11 cellular contexts compared by ENCODE assay signal in the genomic region with DNA sequence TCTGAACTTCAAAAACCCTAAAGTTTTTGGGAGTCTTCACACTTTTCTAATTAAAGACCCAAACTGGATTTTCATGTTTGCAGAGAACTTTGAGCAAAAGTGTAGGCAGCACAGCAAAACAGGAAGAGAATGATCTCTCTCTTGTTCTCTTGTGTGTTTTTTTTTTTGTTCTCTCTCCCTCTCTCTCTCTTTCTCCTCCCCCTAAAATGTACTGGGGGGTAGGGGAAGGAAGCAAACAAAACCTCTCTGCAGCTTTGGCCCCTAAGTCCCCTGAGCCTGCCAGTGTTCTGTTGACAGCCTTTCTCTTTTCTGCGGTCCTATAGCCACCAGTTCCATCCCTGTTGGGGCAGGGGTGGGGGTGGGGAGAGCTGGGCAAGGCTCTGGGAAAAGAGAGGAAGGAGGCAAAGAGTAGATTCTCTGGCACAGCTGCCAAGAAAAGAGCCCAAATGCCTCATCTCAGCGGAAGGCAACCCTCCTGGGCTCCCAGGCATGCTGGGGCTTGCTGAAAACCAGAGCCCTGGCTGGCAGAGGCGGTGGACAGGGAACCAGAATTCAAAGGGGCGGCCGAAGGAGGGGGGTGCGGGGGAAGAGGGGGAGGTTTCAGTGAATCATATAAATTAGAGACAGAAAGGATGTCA.
DNase-seq lines count a peak whose midpoint lies in the region; ATAC-seq, FAIRE-seq and TF ChIP-seq lines count a peak whose summit lies in the region.
"Had no signal": no experiment of that assay in that cellular context is flagged by ENCODE, and none has a peak within 500 bp of the region (broad histone marks: within the 10 kb centered on the region; RNA-seq: fewer than 3 reads in every experiment).

No MANE protein-coding gene starts in this region.

- no peak overlapping the region for H3K27ac Mint-ChIP-seq in stimulated activated effector memory CD8-positive, alpha-beta T cell treated with anti-CD3 and anti-CD28 coated beads, Interleukin-12 subunit alpha, Interleukin-12 subunit beta, amount 100 ng/mL, for 72 hours
- H3K27ac Mint-ChIP-seq: activated CD8-positive, alpha-beta T cell treated with anti-CD3 and anti-CD28 coated beads, Interleukin-2, amount 10 ng/mL, durations not matched to agents 7 days and 5 days; activated naive CD4-positive, alpha-beta T cell treated with anti-CD3 and anti-CD28 coated beads, Interleukin-2, amount 50 U/mL, for 24 hours had no signal

- H3K9me3 ChIP-seq in keratinocyte (ENCODE audit: control insufficient read depth, low read depth, low read length) (peaks cover 8% of the 10 kb centered on the region), spleen (peaks cover 5 to 35% (median 26%) of the 10 kb centered on the region in 8 donors), gastroesophageal sphincter (peaks cover 0 to 30% (median 0%) of the 10 kb centered on the region in 3 donors)

- dilution Hi-C loops in keratinocyte (cut with MboI; ENCODE audit: extremely low pct_ligation_motif_present, low sequenced_read_pairs): no loop called here

- peaks cover 4% of the 10 kb centered on the region for H3K9me1 ChIP-seq in keratinocyte (ENCODE audit: control insufficient read depth, extremely low read depth, insufficient read depth, low read length)

- H3K4me3 ChIP-seq in ACC112 (ENCODE audit: low read depth, low read length) (no peak overlapping the region), keratinocyte (ENCODE audit: control insufficient read depth in 2 of 3, extremely low read depth in 1 of 3, insufficient read depth in 2 of 3, low read depth in 1 of 3, low read length in 3 of 3) (no peak overlapping the region), spleen (no peak overlapping the region), gastroesophageal sphincter (no peak overlapping the region)

- peak; percentile 75 for FAIRE-seq in keratinocyte (lab: Jason Lieb, UNC)

- DNase-seq in NCI-H1105 treated with DMSO at 0.1 percent for 48 hours (lab: John Stamatoyannopoulos, UW): peak; percentile 59
- peak in 29 of 56 donors; percentile 8 to 59 (median 38) for DNase-seq in amygdala (lab: John Stamatoyannopoulos, UW)
- peak; percentile 60 for DNase-seq in keratinocyte (ENCODE audit: low read depth, low spot score)
- DNase-seq in spleen: no peak
- no peak for DNase-seq in stimulated activated effector memory CD8-positive, alpha-beta T cell treated with anti-CD3 and anti-CD28 coated beads, Interleukin-12 subunit alpha, Interleukin-12 subunit beta, amount 100 ng/mL, for 72 hours (ENCODE audit: low spot score in 2 of 2)
- DNase-seq in NCI-H226: no peak
- DNase-seq: activated CD8-positive, alpha-beta T cell treated with anti-CD3 and anti-CD28 coated beads, Interleukin-2, amount 10 ng/mL, durations not matched to agents 7 days and 5 days had no signal

- H2AFZ ChIP-seq in ACC112 (ENCODE audit: low read length, unreplicated experiment) (no peak overlapping the region), keratinocyte (ENCODE audit: control insufficient read depth, low read length) (no peak overlapping the region)

- H4K20me1 ChIP-seq in keratinocyte (ENCODE audit: control insufficient read depth, extremely low read depth, insufficient read depth, low read length): no peaks in the 10 kb centered on the region

- ATAC-seq in gastroesophageal sphincter: no peak
- no peak for ATAC-seq in stimulated activated effector memory CD8-positive, alpha-beta T cell treated with anti-CD3 and anti-CD28 coated beads, Interleukin-12 subunit alpha, Interleukin-12 subunit beta, amount 100 ng/mL, for 72 hours
- ATAC-seq: activated CD8-positive, alpha-beta T cell treated with anti-CD3 and anti-CD28 coated beads, Interleukin-2, amount 10 ng/mL, durations not matched to agents 7 days and 5 days had no signal

- peaks cover 11% of the 10 kb centered on the region for H3K9me3 Mint-ChIP-seq in stimulated activated effector memory CD8-positive, alpha-beta T cell treated with anti-CD3 and anti-CD28 coated beads, Interleukin-12 subunit alpha, Interleukin-12 subunit beta, amount 100 ng/mL, for 72 hours
- H3K9me3 Mint-ChIP-seq: activated naive CD4-positive, alpha-beta T cell treated with anti-CD3 and anti-CD28 coated beads, Interleukin-2, amount 50 U/mL, for 24 hours had no signal

- no peaks in the 10 kb centered on the region for H3K36me3 Mint-ChIP-seq in stimulated activated effector memory CD8-positive, alpha-beta T cell treated with anti-CD3 and anti-CD28 coated beads, Interleukin-12 subunit alpha, Interleukin-12 subunit beta, amount 100 ng/mL, for 72 hours
- H3K36me3 Mint-ChIP-seq: activated naive CD4-positive, alpha-beta T cell treated with anti-CD3 and anti-CD28 coated beads, Interleukin-2, amount 50 U/mL, for 24 hours had no signal

- H3K79me2 ChIP-seq in ACC112 (ENCODE audit: control insufficient read depth, insufficient read depth, low read length, unreplicated experiment) (no peaks in the 10 kb centered on the region), keratinocyte (ENCODE audit: control insufficient read depth, insufficient read depth, low read length) (peaks cover 55% of the 10 kb centered on the region)

- peak overlapping the region; percentile 9 for H3K9ac ChIP-seq in keratinocyte (ENCODE audit: control insufficient read depth, extremely low read depth, insufficient read depth, low read length)

- TF ChIP-seq POLR2A in spleen (IDR thresholded peaks at IDR 0.05) (no peak), gastroesophageal sphincter (IDR thresholded peaks at IDR 0.05) (no peak)

- H3K4me2 ChIP-seq in keratinocyte (ENCODE audit: control insufficient read depth, extremely low read depth, insufficient read depth, low read depth, low read length): peak overlapping the region; percentile 42

- H3K4me3 Mint-ChIP-seq in stimulated activated effector memory CD8-positive, alpha-beta T cell treated with anti-CD3 and anti-CD28 coated beads, Interleukin-12 subunit alpha, Interleukin-12 subunit beta, amount 100 ng/mL, for 72 hours: no peak overlapping the region
- H3K4me3 Mint-ChIP-seq: activated CD8-positive, alpha-beta T cell treated with anti-CD3 and anti-CD28 coated beads, Interleukin-2, amount 10 ng/mL, durations not matched to agents 7 days and 5 days; activated naive CD4-positive, alpha-beta T cell treated with anti-CD3 and anti-CD28 coated beads, Interleukin-2, amount 50 U/mL, for 24 hours had no signal

- TF ChIP-seq CTCF in keratinocyte (optimal IDR thresholded peaks at IDR 0.05 in 1 of 3, IDR thresholded peaks at IDR 0.05 in 1 of 3, conservative IDR thresholded peaks at IDR 0.05 in 1 of 3; ENCODE audit: extremely low read depth in 1 of 3, insufficient read depth in 2 of 3, low read length in 3 of 3): no peak
- no peak for TF ChIP-seq CTCF in spleen (IDR thresholded peaks at IDR 0.05 in 8 of 11, conservative IDR thresholded peaks at IDR 0.05 in 3 of 11)
- TF ChIP-seq CTCF in gastroesophageal sphincter (IDR thresholded peaks at IDR 0.05): no peak

- WGBS in spleen, 5 donors: 29 to 57% (median 50%) methylated on average over 6 of the region's 6 CpGs
- WGBS in gastroesophageal sphincter (ENCODE audit: low coverage in 1 of 2), 2 donors: 41 to 56% methylated on average over 2 to 3 of the region's 6 CpGs

- H3K36me3 ChIP-seq in ACC112 (ENCODE audit: insufficient read depth, low read length) (peaks cover 11% of the 10 kb centered on the region), keratinocyte (ENCODE audit: control insufficient read depth in 2 of 2, extremely low read depth in 1 of 2, insufficient read depth in 2 of 2, low read length in 2 of 2) (peaks cover 23 to 30% of the 10 kb centered on the region in 2 experiments), spleen (no peaks in the 10 kb centered on the region), gastroesophageal sphincter (no peaks in the 10 kb centered on the region)

- H3K27ac ChIP-seq in ACC112 (ENCODE audit: low read depth, low read length) (peak overlapping the region; percentile 60), keratinocyte (ENCODE audit: control insufficient read depth, insufficient read depth, low read length) (peak overlapping the region; percentile 65), spleen (no peak overlapping the region), gastroesophageal sphincter (no peak overlapping the region)
- H3K27ac ChIP-seq: HL-60 had no signal

- H3K4me1 ChIP-seq in ACC112 (ENCODE audit: control insufficient read depth, insufficient read depth, low read length, unreplicated experiment): peaks cover 17% of the 10 kb centered on the region
- peaks cover 41% of the 10 kb centered on the region for H3K4me1 ChIP-seq in keratinocyte (ENCODE audit: control insufficient read depth, extremely low read depth, insufficient read depth, low read length)
- no peaks in the 10 kb centered on the region for H3K4me1 ChIP-seq in spleen
- no peaks in the 10 kb centered on the region for H3K4me1 ChIP-seq in gastroesophageal sphincter

- intact Hi-C loops in spleen (cut with DNase I; ENCODE audit: low total_unique reads): no loop called here

- H3K27me3 ChIP-seq in ACC112 (ENCODE audit: insufficient read depth, low read length) (no peaks in the 10 kb centered on the region), keratinocyte (ENCODE audit: control insufficient read depth, extremely low read depth, insufficient read depth, low read length) (no peaks in the 10 kb centered on the region), spleen (replicated peaks in 1 of 7) (peaks cover 0 to 16% (median 0%) of the 10 kb centered on the region in 7 donors), gastroesophageal sphincter (peaks cover 23% of the 10 kb centered on the region)

- H3K4me1 Mint-ChIP-seq in stimulated activated effector memory CD8-positive, alpha-beta T cell treated with anti-CD3 and anti-CD28 coated beads, Interleukin-12 subunit alpha, Interleukin-12 subunit beta, amount 100 ng/mL, for 72 hours: no peaks in the 10 kb centered on the region
- H3K4me1 Mint-ChIP-seq: activated naive CD4-positive, alpha-beta T cell treated with anti-CD3 and anti-CD28 coated beads, Interleukin-2, amount 50 U/mL, for 24 hours had no signal

- TF ChIP-seq EP300 in gastroesophageal sphincter (IDR thresholded peaks at IDR 0.05): no peak

Comparison
In these comparisons a context has a peak if more than half of its experiments do, and no peak if none do; other contexts are left out.
1. H3K27ac ChIP-seq: peak in ACC112 (single experiment) and keratinocyte (single experiment); none in spleen (0 of 8) and gastroesophageal sphincter (0 of 4).
2. DNase-seq: peak in NCI-H1105 treated with DMSO at 0.1 percent for 48 hours (single experiment), amygdala (29 of 56) and keratinocyte (single experiment); none in spleen (single experiment), stimulated activated effector memory CD8-positive, alpha-beta T cell treated with anti-CD3 and anti-CD28 coated beads, Interleukin-12 subunit alpha, Interleukin-12 subunit beta, amount 100 ng/mL, for 72 hours (0 of 2) and NCI-H226 (single experiment).